Comparison of ENCODE assay signal across 1 cellular context in genomic region chr3:120417272-120417911, GRCh38.
TF ChIP-seq lines count a peak whose summit lies in the region.

No MANE protein-coding gene starts in this region.

TF ChIP-seq in K562, 482 proteins besides CTCF, POLR2A, EP300 and RAD21 (continued from another document and continues in another):
- TF ChIP-seq AFF1 (IDR thresholded peaks at IDR 0.05; ENCODE audit: low read depth in 1 of 2, partially characterized antibody in 2 of 2) (no peak), CHAMP1 (IDR thresholded peaks at IDR 0.05) (0 out of 2 replicates have a peak, but pooled peaks have one; percentile 44), SRF (CRISPR knock-in tag; IDR thresholded peaks at IDR 0.05) (no peak), GATAD2B (IDR thresholded peaks at IDR 0.05; ENCODE audit: borderline replicate concordance) (no peak), NR3C1 (CRISPR knock-in tag; IDR thresholded peaks at IDR 0.05) (no peak), ZBTB7A (IDR thresholded peaks at IDR 0.05; ENCODE audit: borderline replicate concordance, control insufficient read depth, low read depth, low read length) (no peak), ATF6 (CRISPR knock-in tag; IDR thresholded peaks at IDR 0.05) (no peak), ZNF12 (CRISPR knock-in tag; IDR thresholded peaks at IDR 0.05) (no peak), NFRKB (IDR thresholded peaks at IDR 0.05; ENCODE audit: low read depth) (no peak), CBX8 (IDR thresholded peaks at IDR 0.05; ENCODE audit: borderline replicate concordance, extremely low read depth, low read depth, low read length, poor library complexity, severe bottlenecking) (no peak), BRF2 (IDR thresholded peaks at IDR 0.05; ENCODE audit: borderline replicate concordance, insufficient read depth, insufficient read length) (no peak), SP2 (IDR thresholded peaks at IDR 0.05; ENCODE audit: extremely low read depth, low read depth, low read length, poor library complexity, severe bottlenecking) (no peak), THAP7 (CRISPR knock-in tag; IDR thresholded peaks at IDR 0.05) (no peak), MEIS2 (IDR thresholded peaks at IDR 0.05; ENCODE audit: partially characterized antibody) (peak; percentile 3), MAX (CRISPR knock-in tag; IDR thresholded peaks at IDR 0.05) (no peak), ZC3H4 (CRISPR knock-in tag; IDR thresholded peaks at IDR 0.05; ENCODE audit: borderline replicate concordance) (no peak), C11orf30 (IDR thresholded peaks at IDR 0.05; ENCODE audit: low read depth) (0 out of 2 replicates have a peak, but pooled peaks have one; percentile 35), ZNF431 (CRISPR knock-in tag; IDR thresholded peaks at IDR 0.05) (no peak), CEBPG (CRISPR knock-in tag; IDR thresholded peaks at IDR 0.05) (no peak), CEBPG (tag; conservative IDR thresholded peaks at IDR 0.05 in 1 of 2, IDR thresholded peaks at IDR 0.05 in 1 of 2) (no peak), CREB3L1 (IDR thresholded peaks at IDR 0.05; ENCODE audit: borderline replicate concordance, low read depth) (no peak), NR4A1 (CRISPR knock-in tag; IDR thresholded peaks at IDR 0.05) (no peak), NR4A1 (tag; IDR thresholded peaks at IDR 0.05) (no peak), TFE3 (CRISPR knock-in tag; IDR thresholded peaks at IDR 0.05) (no peak), ZNF408 (CRISPR knock-in tag; IDR thresholded peaks at IDR 0.05; ENCODE audit: low read depth) (no peak), RFX5 (IDR thresholded peaks at IDR 0.05; ENCODE audit: low read depth, low read length) (peak; percentile 89), GABPA (tag; conservative IDR thresholded peaks at IDR 0.05; ENCODE audit: low read depth) (peak; percentile 43; the same call in 1 of the 2 replicates), CC2D1A (IDR thresholded peaks at IDR 0.05) (no peak; the same call in 1 of the 2 replicates), ZNF282 (CRISPR knock-in tag; IDR thresholded peaks at IDR 0.05) (no peak), ZNF639 (CRISPR knock-in tag; conservative IDR thresholded peaks at IDR 0.05 in 1 of 2, IDR thresholded peaks at IDR 0.05 in 1 of 2) (no peak), ELF4 (CRISPR knock-in tag; IDR thresholded peaks at IDR 0.05) (no peak), ZNF384 (IDR thresholded peaks at IDR 0.05; ENCODE audit: low read depth, low read length) (no peak), E2F6 (IDR thresholded peaks at IDR 0.05; ENCODE audit: borderline replicate concordance in 1 of 2, extremely low read depth in 1 of 2, insufficient read depth in 1 of 2, insufficient read length in 1 of 2, low read depth in 1 of 2, low read length in 1 of 2, poor library complexity in 1 of 2, severe bottlenecking in 1 of 2) (no peak), MCM3 (IDR thresholded peaks at IDR 0.05) (no peak), CREB1 (IDR thresholded peaks at IDR 0.05) (no peak), CREB1 (CRISPR knock-in tag; IDR thresholded peaks at IDR 0.05) (no peak), ZNF217 (CRISPR knock-in tag; IDR thresholded peaks at IDR 0.05) (no peak), ZNF311 (CRISPR knock-in tag; IDR thresholded peaks at IDR 0.05) (no peak), TFAP4 (CRISPR knock-in tag; IDR thresholded peaks at IDR 0.05; ENCODE audit: borderline replicate concordance) (no peak), NFE2L1 (tag; IDR thresholded peaks at IDR 0.05; ENCODE audit: borderline replicate concordance, low read depth) (no peak), COPS2 (conservative IDR thresholded peaks at IDR 0.05) (no peak), CCNT2 (IDR thresholded peaks at IDR 0.05; ENCODE audit: borderline replicate concordance, extremely low read depth, insufficient read length, low read depth, low read length) (no peak), FOXK2 (conservative IDR thresholded peaks at IDR 0.05 in 1 of 2, IDR thresholded peaks at IDR 0.05 in 1 of 2; ENCODE audit: low read depth in 2 of 2) (peak; percentile 33 to 76; a peak in 1 of 4 replicates), CREB3 (tag; conservative IDR thresholded peaks at IDR 0.05; ENCODE audit: low read depth) (no peak), SIRT6 (IDR thresholded peaks at IDR 0.05; ENCODE audit: low read depth, low read length) (no peak)
